Comparison of ENCODE assay signal across 8 cellular contexts in genomic region chr1:54310439-54311328, GRCh38.
A peak's percentile ranks its signal among the peaks of the same experiment; 100 is the strongest.
DNase-seq lines count a peak whose midpoint lies in the region; ATAC-seq and TF ChIP-seq lines count a peak whose summit lies in the region.

No MANE protein-coding gene starts in this region.

- peaks cover 6% of the 10 kb centered on the region; the same call in 2 of the 3 replicates for H3K36me3 Mint-ChIP-seq in GM23338 (ENCODE audit: low read depth)
- H3K36me3 Mint-ChIP-seq in T-cell = no peaks in the 10 kb centered on the region

- no peak overlapping the region for H3K9ac ChIP-seq in neuronal stem cell (ENCODE audit: low read depth, low read length, poor library complexity)

- no peak overlapping the region for H2BK120ac ChIP-seq in neuronal stem cell (ENCODE audit: low read depth, low read length)

- no peak overlapping the region for H4K8ac ChIP-seq in neuronal stem cell (ENCODE audit: low read depth, low read length)

- no peak overlapping the region for H2BK15ac ChIP-seq in neuronal stem cell (ENCODE audit: low read length)

- peak overlapping the region; percentile 0 for H3K18ac ChIP-seq in neuronal stem cell (ENCODE audit: low read length)

- H4K20me1 ChIP-seq in GM23338 (replicated peaks; ENCODE audit: insufficient read depth) = peaks cover 15% of the 10 kb centered on the region; the same call in 1 of the 2 replicates

- H3K27ac ChIP-seq in GM23338 (ENCODE audit: low read depth) (peak overlapping the region; percentile 94), esophagus squamous epithelium (peak overlapping the region in 2 of 4 donors; percentile 75 to 86), neuronal stem cell (replicated peaks; ENCODE audit: low read length) (no peak overlapping the region)

- no peaks in the 10 kb centered on the region for H3K9me3 ChIP-seq in esophagus squamous epithelium
- peaks cover 0 to 7% of the 10 kb centered on the region in 2 donors for H3K9me3 ChIP-seq in neuronal stem cell (replicated peaks in 1 of 2; ENCODE audit: control insufficient read depth in 2 of 2, insufficient read depth in 1 of 2, low read depth in 1 of 2, low read length in 2 of 2)

- H3K79me2 ChIP-seq in GM23338 (replicated peaks; ENCODE audit: insufficient read depth) = peaks cover 87% of the 10 kb centered on the region

- H2AFZ ChIP-seq in GM23338 (no peak overlapping the region), neuronal stem cell (ENCODE audit: low read length) (no peak overlapping the region)

- peaks cover 85% of the 10 kb centered on the region for H3K4me1 ChIP-seq in GM23338 (ENCODE audit: insufficient read depth)
- H3K4me1 ChIP-seq in esophagus squamous epithelium = peaks cover 52 to 98% (median 73%) of the 10 kb centered on the region in 3 donors
- H3K4me1 ChIP-seq in neuronal stem cell (ENCODE audit: control insufficient read depth in 2 of 2, insufficient read depth in 1 of 2, low read depth in 1 of 2, low read length in 2 of 2) = peaks cover 34 to 63% of the 10 kb centered on the region in 2 donors

- no peak overlapping the region for H2BK5ac ChIP-seq in neuronal stem cell (ENCODE audit: low read length)

- H3K36me3 ChIP-seq in GM23338 (ENCODE audit: insufficient read depth) (no peaks in the 10 kb centered on the region), esophagus squamous epithelium (no peaks in the 10 kb centered on the region), neuronal stem cell (replicated peaks in 1 of 2; ENCODE audit: control insufficient read depth in 2 of 2, insufficient read depth in 2 of 2, low read length in 2 of 2) (peaks cover 0 to 25% of the 10 kb centered on the region in 2 donors)

- peak; percentile 59 for ATAC-seq in GM23338
- ATAC-seq in T-cell (replicated peaks in 1 of 4) = peak; percentile 41 to 73 (median 64)
- no peak for ATAC-seq in HG03342 (IDR thresholded peaks at IDR 0.05; ENCODE audit: unreplicated experiment)

- H3K27me3 Mint-ChIP-seq in GM23338 (ENCODE audit: insufficient read depth, low read depth, poor library complexity) (peaks cover 15% of the 10 kb centered on the region), T-cell (no peaks in the 10 kb centered on the region)

- no peak overlapping the region for H3K23ac ChIP-seq in neuronal stem cell (ENCODE audit: low read depth, low read length, poor library complexity)

- TF ChIP-seq CTCF in GM23338 (conservative IDR thresholded peaks at IDR 0.05; ENCODE audit: low read depth in 2 of 2) = peak; percentile 71 to 83
- peak in 5 of 6 experiments; percentile 16 to 44 (median 21) for TF ChIP-seq CTCF in esophagus squamous epithelium (IDR thresholded peaks at IDR 0.05)

- H4K91ac ChIP-seq in neuronal stem cell (ENCODE audit: low read depth, low read length, poor library complexity) = no peak overlapping the region

- H3K27me3 ChIP-seq in GM23338 (ENCODE audit: insufficient read depth) = no peaks in the 10 kb centered on the region
- no peaks in the 10 kb centered on the region for H3K27me3 ChIP-seq in esophagus squamous epithelium
- no peaks in the 10 kb centered on the region for H3K27me3 ChIP-seq in neuronal stem cell (ENCODE audit: control insufficient read depth in 3 of 3, insufficient read depth in 3 of 3, low read depth in 1 of 3, low read length in 3 of 3)

- no peak overlapping the region for H2BK12ac ChIP-seq in neuronal stem cell (ENCODE audit: low read length)

- peaks cover 8% of the 10 kb centered on the region for H3K79me1 ChIP-seq in neuronal stem cell (ENCODE audit: low read depth, low read length)

- intact Hi-C loops in esophagus squamous epithelium (cut with DNase I) = no loop called here

- H3K27ac Mint-ChIP-seq in GM23338 (peak overlapping the region; percentile 97), T-cell (peak overlapping the region; percentile 72 to 84)

- H3K4me2 ChIP-seq in GM23338 (peak overlapping the region; percentile 70), neuronal stem cell (ENCODE audit: insufficient read depth, low read length, poor library complexity, severe bottlenecking) (peak overlapping the region; percentile 43)

- H3K9me3 Mint-ChIP-seq in GM23338 (no peaks in the 10 kb centered on the region), T-cell (no peaks in the 10 kb centered on the region)

- WGBS in esophagus squamous epithelium, 2 donors = 72 to 87% methylated on average over 7 to 10 of the region's 12 CpGs
- WGBS in neuronal stem cell (ENCODE audit: extremely low coverage in 2 of 2, insufficient read length in 2 of 2, insufficient replicate concordance in 1 of 2), 2 donors = no CpG with 5 or more reads among the region's 12 CpGs

- no peak for TF ChIP-seq POLR2A in esophagus squamous epithelium (IDR thresholded peaks at IDR 0.05)

- H3K4me3 ChIP-seq in GM23338 = peak overlapping the region; percentile 25
- H3K4me3 ChIP-seq in esophagus squamous epithelium = no peak overlapping the region
- no peak overlapping the region for H3K4me3 ChIP-seq in neuronal stem cell (ENCODE audit: low read length in 2 of 2)

- peaks cover 89% of the 10 kb centered on the region for H3K4me1 Mint-ChIP-seq in GM23338
- H3K4me1 Mint-ChIP-seq in T-cell = peaks cover 78 to 87% (median 86%) of the 10 kb centered on the region in 3 donors

- no peak overlapping the region for H3K14ac ChIP-seq in neuronal stem cell (ENCODE audit: low read length)

- CTCF ChIA-PET in T-cell (lab: Charles Lee) = interaction anchor here in 1 of 2 donors (0.6 to 0.7 kb wide), 3 partner anchors 46 to 177 kb away, joined by 3 to 6 read pairs (median 4); no protein-coding TSS in a partner anchor

- H3K9me2 ChIP-seq in GM23338 (ENCODE audit: insufficient read depth) = no peaks in the 10 kb centered on the region

- DNase-seq in C1 segment of cervical spinal cord (lab: John Stamatoyannopoulos, UW) = peak in 8 of 14 donors; percentile 13 to 50 (median 22)
- DNase-seq in GM23338 (ENCODE audit: low spot score) = peak; percentile 87
- DNase-seq in T-cell = peak in 1 of 34 experiments; percentile 15
- no peak for DNase-seq in esophagus squamous epithelium (lab: John Stamatoyannopoulos, UW)
- DNase-seq in neuronal stem cell (ENCODE audit: low spot score) = peak; percentile 62
- no peak for DNase-seq in NCI-H446 treated with DMSO at 0.1 percent for 48 hours (lab: John Stamatoyannopoulos, UW)
- no peak for DNase-seq in central memory CD4-positive, alpha-beta T cell

- peaks cover 10% of the 10 kb centered on the region; the same call in 1 of the 2 replicates for H3F3A ChIP-seq in GM23338 (replicated peaks; ENCODE audit: low read depth)

- H3K4me3 Mint-ChIP-seq in GM23338 (peak overlapping the region; percentile 60), T-cell (peak overlapping the region in 2 of 3 donors; percentile 47 to 65)

- H2AK5ac ChIP-seq in neuronal stem cell (ENCODE audit: low read depth, low read length) = peak overlapping the region; percentile 11

- H3K4ac ChIP-seq in neuronal stem cell (ENCODE audit: low read length) = no peak overlapping the region

- POLR2A ChIA-PET in T-cell (lab: Charles Lee) = interaction anchor here in 1 of 2 donors (0.6 kb wide), 2 partner anchors 43 to 418 kb away, joined by 3 to 5 read pairs; no protein-coding TSS in a partner anchor

TF ChIP-seq in GM23338, 12 proteins besides CTCF, POLR2A, EP300 and RAD21 (continues in another document):
- TF ChIP-seq ZNF114 (CRISPR knock-in tag; IDR thresholded peaks at IDR 0.05) = no peak

Comparison
In these comparisons a context has a peak if more than half of its experiments do, and no peak if none do; other contexts are left out.
1. DNase-seq: peak in C1 segment of cervical spinal cord (8 of 14), GM23338 (single experiment) and neuronal stem cell (single experiment); none in esophagus squamous epithelium (single experiment), NCI-H446 treated with DMSO at 0.1 percent for 48 hours (single experiment) and central memory CD4-positive, alpha-beta T cell (single experiment).